1 cellular context compared by ENCODE assay signal in the genomic region with DNA sequence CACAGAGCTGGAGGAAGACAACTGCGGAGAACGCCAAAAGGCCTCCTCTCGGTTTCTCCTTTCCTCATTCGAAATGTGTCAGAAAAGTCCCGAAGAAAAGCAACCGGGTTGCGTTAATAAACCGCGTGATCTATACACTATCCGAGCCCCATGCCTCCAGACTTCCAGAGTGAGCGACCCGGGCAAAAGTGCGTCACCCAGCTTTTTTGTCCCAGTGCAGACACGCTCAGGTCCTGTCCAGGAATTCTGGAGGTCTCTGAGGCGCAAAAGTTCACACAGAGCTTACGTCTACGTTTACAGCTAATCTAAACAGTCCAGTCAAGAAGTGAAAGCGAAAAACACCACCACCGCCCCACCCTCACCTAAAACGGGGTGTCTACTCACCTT.
TF ChIP-seq lines count a peak whose summit lies in the region.

No MANE protein-coding gene starts in this region.

TF ChIP-seq in A549, 52 proteins besides CTCF, POLR2A, EP300 and RAD21 (continued from another document):
- TF ChIP-seq, protein P1, sequence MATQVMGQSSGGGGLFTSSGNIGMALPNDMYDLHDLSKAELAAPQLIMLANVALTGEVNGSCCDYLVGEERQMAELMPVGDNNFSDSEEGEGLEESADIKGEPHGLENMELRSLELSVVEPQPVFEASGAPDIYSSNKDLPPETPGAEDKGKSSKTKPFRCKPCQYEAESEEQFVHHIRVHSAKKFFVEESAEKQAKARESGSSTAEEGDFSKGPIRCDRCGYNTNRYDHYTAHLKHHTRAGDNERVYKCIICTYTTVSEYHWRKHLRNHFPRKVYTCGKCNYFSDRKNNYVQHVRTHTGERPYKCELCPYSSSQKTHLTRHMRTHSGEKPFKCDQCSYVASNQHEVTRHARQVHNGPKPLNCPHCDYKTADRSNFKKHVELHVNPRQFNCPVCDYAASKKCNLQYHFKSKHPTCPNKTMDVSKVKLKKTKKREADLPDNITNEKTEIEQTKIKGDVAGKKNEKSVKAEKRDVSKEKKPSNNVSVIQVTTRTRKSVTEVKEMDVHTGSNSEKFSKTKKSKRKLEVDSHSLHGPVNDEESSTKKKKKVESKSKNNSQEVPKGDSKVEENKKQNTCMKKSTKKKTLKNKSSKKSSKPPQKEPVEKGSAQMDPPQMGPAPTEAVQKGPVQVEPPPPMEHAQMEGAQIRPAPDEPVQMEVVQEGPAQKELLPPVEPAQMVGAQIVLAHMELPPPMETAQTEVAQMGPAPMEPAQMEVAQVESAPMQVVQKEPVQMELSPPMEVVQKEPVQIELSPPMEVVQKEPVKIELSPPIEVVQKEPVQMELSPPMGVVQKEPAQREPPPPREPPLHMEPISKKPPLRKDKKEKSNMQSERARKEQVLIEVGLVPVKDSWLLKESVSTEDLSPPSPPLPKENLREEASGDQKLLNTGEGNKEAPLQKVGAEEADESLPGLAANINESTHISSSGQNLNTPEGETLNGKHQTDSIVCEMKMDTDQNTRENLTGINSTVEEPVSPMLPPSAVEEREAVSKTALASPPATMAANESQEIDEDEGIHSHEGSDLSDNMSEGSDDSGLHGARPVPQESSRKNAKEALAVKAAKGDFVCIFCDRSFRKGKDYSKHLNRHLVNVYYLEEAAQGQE (IDR thresholded peaks at IDR 0.05) = no peak
- TF ChIP-seq HEYL (CRISPR knock-in tag; IDR thresholded peaks at IDR 0.05) (no peak), CHD2 (IDR thresholded peaks at IDR 0.05; ENCODE audit: low read length, partially characterized antibody) (no peak), SMC3 (IDR thresholded peaks at IDR 0.05) (no peak), GATA3 (IDR thresholded peaks at IDR 0.05; ENCODE audit: borderline replicate concordance) (no peak), ESRRA (IDR thresholded peaks at IDR 0.05; ENCODE audit: borderline replicate concordance, low read length) (no peak), FOSB (CRISPR knock-in tag; IDR thresholded peaks at IDR 0.05) (no peak), CHD4 (IDR thresholded peaks at IDR 0.05; ENCODE audit: borderline replicate concordance) (no peak), CBX8 (IDR thresholded peaks at IDR 0.05) (no peak), SREBF2 (IDR thresholded peaks at IDR 0.05) (no peak), KDM5A (IDR thresholded peaks at IDR 0.05) (no peak), CEBPB (IDR thresholded peaks at IDR 0.05) (no peak), HDAC2 (IDR thresholded peaks at IDR 0.05) (no peak), HOXB13 (CRISPR knock-in tag; IDR thresholded peaks at IDR 0.05; ENCODE audit: low read depth) (no peak), KDM1A (IDR thresholded peaks at IDR 0.05; ENCODE audit: low read depth) (no peak)
- TF ChIP-seq, protein P2, sequence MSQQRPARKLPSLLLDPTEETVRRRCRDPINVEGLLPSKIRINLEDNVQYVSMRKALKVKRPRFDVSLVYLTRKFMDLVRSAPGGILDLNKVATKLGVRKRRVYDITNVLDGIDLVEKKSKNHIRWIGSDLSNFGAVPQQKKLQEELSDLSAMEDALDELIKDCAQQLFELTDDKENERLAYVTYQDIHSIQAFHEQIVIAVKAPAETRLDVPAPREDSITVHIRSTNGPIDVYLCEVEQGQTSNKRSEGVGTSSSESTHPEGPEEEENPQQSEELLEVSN (IDR thresholded peaks at IDR 0.05; ENCODE audit: borderline replicate concordance, low read depth) = no peak
TF ChIP-seq in A549: peak in this region for 0.
